Comparison of ENCODE assay signal across 14 cellular contexts in the genomic region with DNA sequence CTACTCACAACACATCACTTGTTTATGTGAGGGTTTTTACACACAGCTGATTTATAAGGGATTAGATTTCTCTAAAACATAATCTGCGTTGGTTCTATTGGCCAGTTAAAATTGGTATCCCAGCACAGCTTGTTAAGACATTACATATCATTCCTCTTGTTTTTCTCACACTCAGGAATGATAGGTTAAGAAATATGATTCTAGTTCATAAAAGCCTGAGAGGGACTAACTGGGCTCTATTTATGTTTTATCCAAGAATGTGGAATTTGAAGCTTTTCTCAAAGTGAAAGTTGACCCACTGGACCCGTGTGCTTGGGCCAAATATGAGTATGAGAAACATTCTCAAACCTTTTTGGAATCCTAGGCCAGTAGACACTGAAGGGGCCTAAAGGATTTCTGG.
A peak's percentile ranks its signal among the peaks of the same experiment; 100 is the strongest.
DNase-seq lines count a peak whose midpoint lies in the region; ATAC-seq and TF ChIP-seq lines count a peak whose summit lies in the region.
"Had no signal": no experiment of that assay in that cellular context is flagged by ENCODE, and none has a peak within 500 bp of the region (broad histone marks: within the 10 kb centered on the region; RNA-seq: fewer than 3 reads in every experiment).

No MANE protein-coding gene starts in this region.

- H3K9me3 ChIP-seq in CD8-positive, alpha-beta memory T cell (ENCODE audit: low read length), result no peaks in the 10 kb centered on the region
- H3K9me3 ChIP-seq: left lung, upper lobe of left lung had no signal

- intact Hi-C loops in sciatic nerve (cut with DNase I), result loop anchor here (10.0 kb wide), 1 partner anchor 950 kb away; no protein-coding TSS in a partner anchor
- intact Hi-C loops in activated T-helper 2 cell treated with anti-CD3 and anti-CD28 coated beads, Interferon-gamma antibody, Interleukin-2, Interleukin-4, amounts not matched to agents 10 μg/mL and 5 μg/mL and 100 μg/mL, durations not matched to agents 14 hours and 24 hours and 36 hours (cut with micrococcal nuclease), result loop anchor here (1.0 to 10.0 kb wide), 5 partner anchors 247 to 952 kb away; no protein-coding TSS in a partner anchor

- H3K4me3 ChIP-seq in WI38 (ENCODE audit: low read depth, low read length) (peak overlapping the region; percentile 4; the same call in 1 of the 2 replicates), fibroblast of pulmonary artery (replicated peaks; ENCODE audit: low read depth, low read length) (no peak overlapping the region)
- no peak overlapping the region for H3K4me3 ChIP-seq in CD8-positive, alpha-beta memory T cell (ENCODE audit: low read length)
- H3K4me3 ChIP-seq: K562, left lung, upper lobe of left lung had no signal

- CTCF ChIA-PET in CD8-positive, alpha-beta memory T cell (lab: Charles Lee), result interaction anchor here (0.7 to 4.0 kb wide), 10 partner anchors 11 to 1239 kb away, joined by 3 to 28 read pairs (median 4); no protein-coding TSS in a partner anchor

- H3K4me3 Mint-ChIP-seq in activated T-helper 2 cell treated with anti-CD3 and anti-CD28 coated beads, Interferon-gamma antibody, Interleukin-2, Interleukin-4, amounts not matched to agents 10 μg/mL and 5 μg/mL and 100 μg/mL, durations not matched to agents 14 hours and 24 hours and 36 hours (ENCODE audit: low read depth), result no peak overlapping the region
- no peak overlapping the region for H3K4me3 Mint-ChIP-seq in CD8-positive, alpha-beta memory T cell
- H3K4me3 Mint-ChIP-seq: activated naive CD4-positive, alpha-beta T cell treated with anti-CD3 and anti-CD28 coated beads, Interleukin-2, amount 50 U/mL, for 24 hours had no signal

- peaks cover 16% of the 10 kb centered on the region for H3K27me3 Mint-ChIP-seq in activated T-helper 2 cell treated with anti-CD3 and anti-CD28 coated beads, Interferon-gamma antibody, Interleukin-2, Interleukin-4, amounts not matched to agents 10 μg/mL and 5 μg/mL and 100 μg/mL, durations not matched to agents 14 hours and 24 hours and 36 hours (ENCODE audit: low read depth)
- peaks cover 6 to 39% of the 10 kb centered on the region in 2 donors for H3K27me3 Mint-ChIP-seq in CD8-positive, alpha-beta memory T cell
- H3K27me3 Mint-ChIP-seq: activated naive CD4-positive, alpha-beta T cell treated with anti-CD3 and anti-CD28 coated beads, Interleukin-2, amount 50 U/mL, for 24 hours had no signal

- POLR2A ChIA-PET in CD8-positive, alpha-beta memory T cell (lab: Charles Lee), result interaction anchor here (0.6 kb wide), 1 partner anchor 571 kb away, joined by 6 read pairs; no protein-coding TSS in a partner anchor

- no peak overlapping the region for H3K27ac ChIP-seq in CD8-positive, alpha-beta memory T cell (ENCODE audit: low read depth, low read length)
- H3K27ac ChIP-seq: epithelial cell of prostate, left lung had no signal

- no peaks in the 10 kb centered on the region for H3K4me1 ChIP-seq in CD8-positive, alpha-beta memory T cell (ENCODE audit: insufficient read depth, low read length)

- no peaks in the 10 kb centered on the region for H3K9me3 Mint-ChIP-seq in activated T-helper 2 cell treated with anti-CD3 and anti-CD28 coated beads, Interferon-gamma antibody, Interleukin-2, Interleukin-4, amounts not matched to agents 10 μg/mL and 5 μg/mL and 100 μg/mL, durations not matched to agents 14 hours and 24 hours and 36 hours
- H3K9me3 Mint-ChIP-seq in CD8-positive, alpha-beta memory T cell, result no peaks in the 10 kb centered on the region
- H3K9me3 Mint-ChIP-seq: activated naive CD4-positive, alpha-beta T cell treated with anti-CD3 and anti-CD28 coated beads, Interleukin-2, amount 50 U/mL, for 24 hours; naive thymus-derived CD4-positive, alpha-beta T cell had no signal

- ATAC-seq in sciatic nerve (peak; percentile 21), HG03460 (IDR thresholded peaks at IDR 0.05; ENCODE audit: unreplicated experiment) (no peak)

- no peak for TF ChIP-seq CTCF in WI38 (IDR thresholded peaks at IDR 0.05; ENCODE audit: low read depth, low read length)
- TF ChIP-seq CTCF in fibroblast of pulmonary artery (IDR thresholded peaks at IDR 0.05; ENCODE audit: low read length, missing control alignments), result no peak

- H3K36me3 ChIP-seq in CD8-positive, alpha-beta memory T cell (ENCODE audit: insufficient read depth, low read length), result no peaks in the 10 kb centered on the region
- H3K36me3 ChIP-seq: left lung, upper lobe of left lung had no signal

- H3K36me3 Mint-ChIP-seq in activated T-helper 2 cell treated with anti-CD3 and anti-CD28 coated beads, Interferon-gamma antibody, Interleukin-2, Interleukin-4, amounts not matched to agents 10 μg/mL and 5 μg/mL and 100 μg/mL, durations not matched to agents 14 hours and 24 hours and 36 hours (ENCODE audit: low read depth), result no peaks in the 10 kb centered on the region
- H3K36me3 Mint-ChIP-seq in CD8-positive, alpha-beta memory T cell, result no peaks in the 10 kb centered on the region
- H3K36me3 Mint-ChIP-seq: activated naive CD4-positive, alpha-beta T cell treated with anti-CD3 and anti-CD28 coated beads, Interleukin-2, amount 50 U/mL, for 24 hours; naive thymus-derived CD4-positive, alpha-beta T cell had no signal

- H3K27me3 ChIP-seq in CD8-positive, alpha-beta memory T cell (ENCODE audit: insufficient read depth, low read length, poor library complexity, severe bottlenecking), result peaks cover 4% of the 10 kb centered on the region
- H3K27me3 ChIP-seq: left lung, upper lobe of left lung had no signal

- no peak overlapping the region for H3K27ac Mint-ChIP-seq in activated T-helper 2 cell treated with anti-CD3 and anti-CD28 coated beads, Interferon-gamma antibody, Interleukin-2, Interleukin-4, amounts not matched to agents 10 μg/mL and 5 μg/mL and 100 μg/mL, durations not matched to agents 14 hours and 24 hours and 36 hours
- H3K27ac Mint-ChIP-seq in CD8-positive, alpha-beta memory T cell, result no peak overlapping the region
- H3K27ac Mint-ChIP-seq: activated naive CD4-positive, alpha-beta T cell treated with anti-CD3 and anti-CD28 coated beads, Interleukin-2, amount 50 U/mL, for 24 hours had no signal

- DNase-seq in ELR (ENCODE audit: low read depth) (peak; percentile 20), fibroblast of pulmonary artery (ENCODE audit: low read depth) (peak; percentile 43), sciatic nerve (ENCODE audit: low spot score) (no peak), hypothalamus (lab: John Stamatoyannopoulos, UW) (no peak)
- no peak for DNase-seq in activated T-helper 2 cell treated with anti-CD3 and anti-CD28 coated beads, Interferon-gamma antibody, Interleukin-2, Interleukin-4, amounts not matched to agents 10 μg/mL and 5 μg/mL and 100 μg/mL, durations not matched to agents 14 hours and 24 hours and 36 hours (ENCODE audit: low spot score)
- no peak for DNase-seq in CD8-positive, alpha-beta memory T cell

- H3K4me1 Mint-ChIP-seq in activated T-helper 2 cell treated with anti-CD3 and anti-CD28 coated beads, Interferon-gamma antibody, Interleukin-2, Interleukin-4, amounts not matched to agents 10 μg/mL and 5 μg/mL and 100 μg/mL, durations not matched to agents 14 hours and 24 hours and 36 hours (ENCODE audit: low read depth), result peaks cover 11% of the 10 kb centered on the region
- peaks cover 0 to 5% (median 4%) of the 10 kb centered on the region in 3 donors for H3K4me1 Mint-ChIP-seq in CD8-positive, alpha-beta memory T cell

Comparison
In these comparisons a context has a peak if more than half of its experiments do, and no peak if none do; other contexts are left out.
1. DNase-seq: peak in ELR (single experiment) and fibroblast of pulmonary artery (single experiment); none in sciatic nerve (single experiment), activated T-helper 2 cell treated with anti-CD3 and anti-CD28 coated beads, Interferon-gamma antibody, Interleukin-2, Interleukin-4, amounts not matched to agents 10 μg/mL and 5 μg/mL and 100 μg/mL, durations not matched to agents 14 hours and 24 hours and 36 hours (single experiment), hypothalamus (0 of 51) and CD8-positive, alpha-beta memory T cell (0 of 5).